Comparison of ENCODE assay signal across 6 cellular contexts in the genomic region with DNA sequence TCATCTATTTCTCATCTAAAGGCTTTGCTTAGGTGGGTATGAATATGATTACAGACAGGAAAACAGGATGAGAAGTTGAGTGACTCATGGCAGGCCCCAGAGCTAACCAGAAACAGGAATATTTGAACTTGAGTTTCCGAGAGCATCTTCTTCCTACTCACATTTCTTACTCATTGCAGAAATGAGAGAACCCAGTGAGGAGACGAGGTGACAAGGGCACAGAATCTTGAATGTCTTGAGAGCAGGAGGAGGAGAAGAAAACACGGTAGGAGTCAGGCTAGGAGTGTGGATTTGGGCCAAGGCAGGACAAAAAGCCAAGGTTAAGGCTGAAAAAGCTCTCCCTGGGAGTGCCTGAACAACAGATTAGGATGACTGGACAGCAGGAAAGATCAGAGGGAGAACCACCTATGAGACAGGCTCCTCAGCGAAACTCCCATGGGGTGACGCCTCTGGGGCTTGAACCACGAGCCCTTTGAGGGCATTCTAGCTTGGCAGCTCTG. TPM values are rescaled to one million over a fixed set of nuclear protein-coding genes. Genes with fewer than 3 reads are reported as not detected.
DNase-seq lines count a peak whose midpoint lies in the region; ATAC-seq and TF ChIP-seq lines count a peak whose summit lies in the region.

No MANE protein-coding gene starts in this region.

- POLR2A ChIA-PET in BJ (lab: Charles Lee), result interaction anchor here (0.6 to 0.7 kb wide), 2 partner anchors 30 to 36 kb away, joined by 6 to 7 read pairs; no protein-coding TSS in a partner anchor

- H3K4me3 ChIP-seq in BJ (ENCODE audit: low read depth, low read length) (no peak overlapping the region), fibroblast of mammary gland (ENCODE audit: control insufficient read depth, low read depth, low read length) (no peak overlapping the region)

- CTCF ChIA-PET in BJ (lab: Yijun Ruan, JAX), result interaction anchor here (1.0 to 6.6 kb wide), 2 partner anchors 13 to 144 kb away, joined by 5 to 62 read pairs; no protein-coding TSS in a partner anchor

- no peaks in the 10 kb centered on the region for H3K27me3 ChIP-seq in BJ (ENCODE audit: control insufficient read depth, insufficient read depth, low read length)

- H3K36me3 ChIP-seq in BJ (ENCODE audit: control insufficient read depth, insufficient read depth, low read length), result no peaks in the 10 kb centered on the region

- DNase-seq in BJ (ENCODE audit: low read depth), result peak; percentile 59
- peak; percentile 91 for DNase-seq in fibroblast of mammary gland (ENCODE audit: low read depth)
- DNase-seq in NCI-H748 treated with DMSO at 0.1 percent for 48 hours (lab: John Stamatoyannopoulos, UW), result no peak
- no peak for DNase-seq in activated CD4-positive, CD25-positive, alpha-beta regulatory T cell treated with anti-CD3 and anti-CD28 coated beads, Interleukin-2, amount 50 U/mL, for 72 hours

- TF ChIP-seq CTCF in BJ (IDR thresholded peaks at IDR 0.05; ENCODE audit: insufficient read depth, low read depth, low read length) (no peak), fibroblast of mammary gland (conservative IDR thresholded peaks at IDR 0.05; ENCODE audit: control insufficient read depth, insufficient read depth, low read depth, low read length) (no peak)

- ATAC-seq in SK-N-SH treated with all-trans-retinoic acid at 6 μM for 48 hours (peak; percentile 48), HG03442 (IDR thresholded peaks at IDR 0.05; ENCODE audit: unreplicated experiment) (no peak)

TF ChIP-seq in SK-N-SH treated with all-trans-retinoic acid at 6 μM for 48 hours, 23 proteins besides CTCF, POLR2A, EP300 and RAD21:
- no peak for TF ChIP-seq SNAI2 (CRISPR knock-in tag; IDR thresholded peaks at IDR 0.05)
- no peak for TF ChIP-seq OSR1 (CRISPR knock-in tag; IDR thresholded peaks at IDR 0.05)
- TF ChIP-seq ZNF8 (CRISPR knock-in tag; IDR thresholded peaks at IDR 0.05), result no peak
- TF ChIP-seq PATZ1 (CRISPR knock-in tag; IDR thresholded peaks at IDR 0.05; ENCODE audit: borderline replicate concordance), result no peak
- TF ChIP-seq TCF4 (CRISPR knock-in tag; IDR thresholded peaks at IDR 0.05; ENCODE audit: borderline replicate concordance), result no peak
- TF ChIP-seq, protein P1, sequence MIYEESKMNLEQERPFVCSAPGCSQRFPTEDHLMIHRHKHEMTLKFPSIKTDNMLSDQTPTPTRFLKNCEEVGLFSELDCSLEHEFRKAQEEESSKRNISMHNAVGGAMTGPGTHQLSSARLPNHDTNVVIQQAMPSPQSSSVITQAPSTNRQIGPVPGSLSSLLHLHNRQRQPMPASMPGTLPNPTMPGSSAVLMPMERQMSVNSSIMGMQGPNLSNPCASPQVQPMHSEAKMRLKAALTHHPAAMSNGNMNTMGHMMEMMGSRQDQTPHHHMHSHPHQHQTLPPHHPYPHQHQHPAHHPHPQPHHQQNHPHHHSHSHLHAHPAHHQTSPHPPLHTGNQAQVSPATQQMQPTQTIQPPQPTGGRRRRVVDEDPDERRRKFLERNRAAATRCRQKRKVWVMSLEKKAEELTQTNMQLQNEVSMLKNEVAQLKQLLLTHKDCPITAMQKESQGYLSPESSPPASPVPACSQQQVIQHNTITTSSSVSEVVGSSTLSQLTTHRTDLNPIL (CRISPR knock-in tag; IDR thresholded peaks at IDR 0.05; ENCODE audit: low read depth), result no peak
- TF ChIP-seq RARB (CRISPR knock-in tag; IDR thresholded peaks at IDR 0.05), result no peak
- no peak for TF ChIP-seq GLIS3 (CRISPR knock-in tag; IDR thresholded peaks at IDR 0.05)
- no peak for TF ChIP-seq TOX (CRISPR knock-in tag; IDR thresholded peaks at IDR 0.05; ENCODE audit: borderline replicate concordance)
- TF ChIP-seq ESRRG (CRISPR knock-in tag; IDR thresholded peaks at IDR 0.05), result no peak
- no peak for TF ChIP-seq PPARA (CRISPR knock-in tag; IDR thresholded peaks at IDR 0.05; ENCODE audit: borderline replicate concordance)
- TF ChIP-seq CSDC2 (CRISPR knock-in tag; IDR thresholded peaks at IDR 0.05), result no peak
- no peak for TF ChIP-seq ZC3H10 (CRISPR knock-in tag; IDR thresholded peaks at IDR 0.05)
- no peak for TF ChIP-seq POU6F1 (CRISPR knock-in tag; IDR thresholded peaks at IDR 0.05; ENCODE audit: borderline replicate concordance, low read depth)
- no peak for TF ChIP-seq ZFP30 (CRISPR knock-in tag; IDR thresholded peaks at IDR 0.05)
- TF ChIP-seq, protein P2, sequence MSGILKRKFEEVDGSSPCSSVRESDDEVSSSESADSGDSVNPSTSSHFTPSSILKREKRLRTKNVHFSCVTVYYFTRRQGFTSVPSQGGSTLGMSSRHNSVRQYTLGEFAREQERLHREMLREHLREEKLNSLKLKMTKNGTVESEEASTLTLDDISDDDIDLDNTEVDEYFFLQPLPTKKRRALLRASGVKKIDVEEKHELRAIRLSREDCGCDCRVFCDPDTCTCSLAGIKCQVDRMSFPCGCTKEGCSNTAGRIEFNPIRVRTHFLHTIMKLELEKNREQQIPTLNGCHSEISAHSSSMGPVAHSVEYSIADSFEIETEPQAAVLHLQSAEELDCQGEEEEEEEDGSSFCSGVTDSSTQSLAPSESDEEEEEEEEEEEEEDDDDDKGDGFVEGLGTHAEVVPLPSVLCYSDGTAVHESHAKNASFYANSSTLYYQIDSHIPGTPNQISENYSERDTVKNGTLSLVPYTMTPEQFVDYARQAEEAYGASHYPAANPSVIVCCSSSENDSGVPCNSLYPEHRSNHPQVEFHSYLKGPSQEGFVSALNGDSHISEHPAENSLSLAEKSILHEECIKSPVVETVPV (CRISPR knock-in tag; IDR thresholded peaks at IDR 0.05), result no peak

RNA-seq across cellular contexts. Expression of gene PGAM1, which starts 3.0 kb away (rescaled TPM):
- 528 and 710 TPM in 2 replicates for polyA plus RNA-seq in BJ (2011; rRNA removed)
- polyA minus RNA-seq in BJ (2011; rRNA and poly(A)+ RNA removed), result 209 and 323 TPM in 2 replicates

RNA-seq across cellular contexts. Expression of gene RRP12, which starts 21.8 kb away (rescaled TPM):
- polyA plus RNA-seq in BJ (2011; rRNA removed), result 9.3 and 16.3 TPM in 2 replicates
- polyA minus RNA-seq in BJ (2011; rRNA and poly(A)+ RNA removed), result 15.4 and 21.1 TPM in 2 replicates

RNA-seq across cellular contexts. Expression of gene EXOSC1, which starts 22.8 kb away (rescaled TPM):
- polyA plus RNA-seq in BJ (2011; rRNA removed), result 49.4 and 58.9 TPM in 2 replicates
- polyA minus RNA-seq in BJ (2011; rRNA and poly(A)+ RNA removed), result 19.3 and 31.3 TPM in 2 replicates

RNA-seq across cellular contexts. Expression of gene ZDHHC16, which starts 23.0 kb away (rescaled TPM):
- polyA plus RNA-seq in BJ (2011; rRNA removed), result 89.3 and 101 TPM in 2 replicates
- 64.7 and 95.9 TPM in 2 replicates for polyA minus RNA-seq in BJ (2011; rRNA and poly(A)+ RNA removed)

Comparison
In these comparisons a context has a peak if more than half of its experiments do, and no peak if none do; other contexts are left out.
1. DNase-seq: peak in BJ (single experiment) and fibroblast of mammary gland (single experiment); none in NCI-H748 treated with DMSO at 0.1 percent for 48 hours (single experiment) and activated CD4-positive, CD25-positive, alpha-beta regulatory T cell treated with anti-CD3 and anti-CD28 coated beads, Interleukin-2, amount 50 U/mL, for 72 hours (single experiment).